ENCODE assay signal across 1 cellular context in the genomic region with DNA sequence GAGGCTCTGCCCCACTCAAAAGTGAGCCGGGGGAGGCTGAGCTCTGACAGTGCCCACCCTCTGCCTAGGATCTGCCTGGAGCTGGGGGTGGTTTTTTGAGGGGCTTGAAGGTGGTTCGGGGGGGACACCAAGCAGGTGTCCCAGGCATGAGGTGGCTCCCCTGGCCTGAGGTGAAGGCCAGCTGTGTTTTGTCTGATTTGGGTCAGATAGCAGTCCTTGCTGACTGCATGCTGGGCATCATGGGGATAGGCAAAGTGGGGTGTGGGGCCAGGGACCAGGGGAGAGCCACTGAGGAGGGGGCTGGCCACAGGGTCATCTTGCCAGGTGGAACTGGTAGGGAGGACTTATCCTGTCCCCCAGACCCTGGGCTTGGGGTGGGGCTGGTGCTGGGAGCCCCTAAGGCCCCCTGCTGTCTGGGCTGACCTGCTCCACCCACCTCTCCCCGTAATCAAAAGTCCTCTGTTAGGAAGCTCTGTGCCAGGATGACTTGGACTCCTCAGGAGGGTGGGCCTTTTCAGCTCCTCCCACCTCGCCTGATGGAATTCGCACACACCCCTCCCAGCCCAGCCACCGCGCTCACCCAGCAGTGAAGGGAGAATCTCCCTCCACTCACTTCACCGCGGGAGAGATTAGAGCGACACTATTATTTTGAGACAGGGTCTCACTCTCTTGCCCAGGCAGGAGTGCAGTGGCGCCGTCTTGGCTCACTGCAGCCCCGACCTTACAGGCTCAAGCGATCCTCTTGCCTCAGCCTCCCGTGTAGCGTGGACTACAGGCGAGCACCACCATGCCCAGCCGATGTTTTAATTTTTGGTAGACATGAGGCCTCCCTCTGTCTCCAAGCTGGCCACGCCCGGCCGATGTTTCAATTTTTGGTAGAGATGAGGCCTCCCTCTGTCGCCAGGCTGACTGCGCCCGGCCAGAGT.
TF ChIP-seq lines count a peak whose summit lies in the region.

No MANE protein-coding gene starts in this region.

TF ChIP-seq in HepG2, 621 proteins besides CTCF, POLR2A, EP300 and RAD21 (continued from another document and continues in another):
- TF ChIP-seq, protein P1, sequence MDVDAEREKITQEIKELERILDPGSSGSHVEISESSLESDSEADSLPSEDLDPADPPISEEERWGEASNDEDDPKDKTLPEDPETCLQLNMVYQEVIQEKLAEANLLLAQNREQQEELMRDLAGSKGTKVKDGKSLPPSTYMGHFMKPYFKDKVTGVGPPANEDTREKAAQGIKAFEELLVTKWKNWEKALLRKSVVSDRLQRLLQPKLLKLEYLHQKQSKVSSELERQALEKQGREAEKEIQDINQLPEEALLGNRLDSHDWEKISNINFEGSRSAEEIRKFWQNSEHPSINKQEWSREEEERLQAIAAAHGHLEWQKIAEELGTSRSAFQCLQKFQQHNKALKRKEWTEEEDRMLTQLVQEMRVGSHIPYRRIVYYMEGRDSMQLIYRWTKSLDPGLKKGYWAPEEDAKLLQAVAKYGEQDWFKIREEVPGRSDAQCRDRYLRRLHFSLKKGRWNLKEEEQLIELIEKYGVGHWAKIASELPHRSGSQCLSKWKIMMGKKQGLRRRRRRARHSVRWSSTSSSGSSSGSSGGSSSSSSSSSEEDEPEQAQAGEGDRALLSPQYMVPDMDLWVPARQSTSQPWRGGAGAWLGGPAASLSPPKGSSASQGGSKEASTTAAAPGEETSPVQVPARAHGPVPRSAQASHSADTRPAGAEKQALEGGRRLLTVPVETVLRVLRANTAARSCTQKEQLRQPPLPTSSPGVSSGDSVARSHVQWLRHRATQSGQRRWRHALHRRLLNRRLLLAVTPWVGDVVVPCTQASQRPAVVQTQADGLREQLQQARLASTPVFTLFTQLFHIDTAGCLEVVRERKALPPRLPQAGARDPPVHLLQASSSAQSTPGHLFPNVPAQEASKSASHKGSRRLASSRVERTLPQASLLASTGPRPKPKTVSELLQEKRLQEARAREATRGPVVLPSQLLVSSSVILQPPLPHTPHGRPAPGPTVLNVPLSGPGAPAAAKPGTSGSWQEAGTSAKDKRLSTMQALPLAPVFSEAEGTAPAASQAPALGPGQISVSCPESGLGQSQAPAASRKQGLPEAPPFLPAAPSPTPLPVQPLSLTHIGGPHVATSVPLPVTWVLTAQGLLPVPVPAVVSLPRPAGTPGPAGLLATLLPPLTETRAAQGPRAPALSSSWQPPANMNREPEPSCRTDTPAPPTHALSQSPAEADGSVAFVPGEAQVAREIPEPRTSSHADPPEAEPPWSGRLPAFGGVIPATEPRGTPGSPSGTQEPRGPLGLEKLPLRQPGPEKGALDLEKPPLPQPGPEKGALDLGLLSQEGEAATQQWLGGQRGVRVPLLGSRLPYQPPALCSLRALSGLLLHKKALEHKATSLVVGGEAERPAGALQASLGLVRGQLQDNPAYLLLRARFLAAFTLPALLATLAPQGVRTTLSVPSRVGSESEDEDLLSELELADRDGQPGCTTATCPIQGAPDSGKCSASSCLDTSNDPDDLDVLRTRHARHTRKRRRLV (CRISPR knock-in tag; IDR thresholded peaks at IDR 0.05), result no peak
- TF ChIP-seq ZNF530 (CRISPR knock-in tag; IDR thresholded peaks at IDR 0.05; ENCODE audit: low read depth) (no peak; the same call in 1 of the 2 replicates), ATF7 (IDR thresholded peaks at IDR 0.05) (no peak), ATF7 (CRISPR knock-in tag; IDR thresholded peaks at IDR 0.05) (0 out of 2 replicates have a peak, but pooled peaks have one; percentile 12), SALL2 (CRISPR knock-in tag; IDR thresholded peaks at IDR 0.05) (no peak), ZNF891 (CRISPR knock-in tag; IDR thresholded peaks at IDR 0.05) (no peak; the same call in 1 of the 2 replicates), ZNF317 (CRISPR knock-in tag; IDR thresholded peaks at IDR 0.05) (no peak), SP140L (CRISPR knock-in tag; IDR thresholded peaks at IDR 0.05; ENCODE audit: borderline replicate concordance) (no peak), FOXA1 (IDR thresholded peaks at IDR 0.05) (no peak), FOXA1 (CRISPR knock-in tag; IDR thresholded peaks at IDR 0.05) (no peak; the same call in 1 of the 2 replicates), ZNF256 (CRISPR knock-in tag; conservative IDR thresholded peaks at IDR 0.05) (no peak), ZKSCAN1 (IDR thresholded peaks at IDR 0.05; ENCODE audit: low read length) (no peak), ZNF121 (CRISPR knock-in tag; IDR thresholded peaks at IDR 0.05) (peak; percentile 87), HNRNPH1 (optimal IDR thresholded peaks at IDR 0.05; ENCODE audit: low read depth, low read length) (no peak), FOSL1 (CRISPR knock-in tag; IDR thresholded peaks at IDR 0.05; ENCODE audit: borderline replicate concordance) (no peak), PAF1 (CRISPR knock-in tag; IDR thresholded peaks at IDR 0.05) (no peak), ARHGAP35 (CRISPR knock-in tag; IDR thresholded peaks at IDR 0.05; ENCODE audit: borderline replicate concordance) (no peak), RARA (CRISPR knock-in tag; IDR thresholded peaks at IDR 0.05) (no peak), ZFP36L2 (CRISPR knock-in tag; IDR thresholded peaks at IDR 0.05) (no peak), ZNF17 (CRISPR knock-in tag; IDR thresholded peaks at IDR 0.05) (no peak), KDM3A (CRISPR knock-in tag; IDR thresholded peaks at IDR 0.05; ENCODE audit: low read depth) (no peak), TBX2 (CRISPR knock-in tag; IDR thresholded peaks at IDR 0.05; ENCODE audit: borderline replicate concordance) (no peak)
- TF ChIP-seq, protein P2, sequence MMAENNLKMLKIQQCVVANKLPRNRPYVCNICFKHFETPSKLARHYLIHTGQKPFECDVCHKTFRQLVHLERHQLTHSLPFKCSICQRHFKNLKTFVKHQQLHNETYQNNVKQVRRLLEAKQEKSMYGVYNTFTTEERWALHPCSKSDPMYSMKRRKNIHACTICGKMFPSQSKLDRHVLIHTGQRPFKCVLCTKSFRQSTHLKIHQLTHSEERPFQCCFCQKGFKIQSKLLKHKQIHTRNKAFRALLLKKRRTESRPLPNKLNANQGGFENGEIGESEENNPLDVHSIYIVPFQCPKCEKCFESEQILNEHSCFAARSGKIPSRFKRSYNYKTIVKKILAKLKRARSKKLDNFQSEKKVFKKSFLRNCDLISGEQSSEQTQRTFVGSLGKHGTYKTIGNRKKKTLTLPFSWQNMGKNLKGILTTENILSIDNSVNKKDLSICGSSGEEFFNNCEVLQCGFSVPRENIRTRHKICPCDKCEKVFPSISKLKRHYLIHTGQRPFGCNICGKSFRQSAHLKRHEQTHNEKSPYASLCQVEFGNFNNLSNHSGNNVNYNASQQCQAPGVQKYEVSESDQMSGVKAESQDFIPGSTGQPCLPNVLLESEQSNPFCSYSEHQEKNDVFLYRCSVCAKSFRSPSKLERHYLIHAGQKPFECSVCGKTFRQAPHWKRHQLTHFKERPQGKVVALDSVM (CRISPR knock-in tag; IDR thresholded peaks at IDR 0.05), result peak; percentile 52; the same call in 1 of the 2 replicates
- TF ChIP-seq, protein P3, sequence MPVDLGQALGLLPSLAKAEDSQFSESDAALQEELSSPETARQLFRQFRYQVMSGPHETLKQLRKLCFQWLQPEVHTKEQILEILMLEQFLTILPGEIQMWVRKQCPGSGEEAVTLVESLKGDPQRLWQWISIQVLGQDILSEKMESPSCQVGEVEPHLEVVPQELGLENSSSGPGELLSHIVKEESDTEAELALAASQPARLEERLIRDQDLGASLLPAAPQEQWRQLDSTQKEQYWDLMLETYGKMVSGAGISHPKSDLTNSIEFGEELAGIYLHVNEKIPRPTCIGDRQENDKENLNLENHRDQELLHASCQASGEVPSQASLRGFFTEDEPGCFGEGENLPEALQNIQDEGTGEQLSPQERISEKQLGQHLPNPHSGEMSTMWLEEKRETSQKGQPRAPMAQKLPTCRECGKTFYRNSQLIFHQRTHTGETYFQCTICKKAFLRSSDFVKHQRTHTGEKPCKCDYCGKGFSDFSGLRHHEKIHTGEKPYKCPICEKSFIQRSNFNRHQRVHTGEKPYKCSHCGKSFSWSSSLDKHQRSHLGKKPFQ (CRISPR knock-in tag; IDR thresholded peaks at IDR 0.05; ENCODE audit: insufficient replicate concordance), result no peak
- TF ChIP-seq, protein P4, sequence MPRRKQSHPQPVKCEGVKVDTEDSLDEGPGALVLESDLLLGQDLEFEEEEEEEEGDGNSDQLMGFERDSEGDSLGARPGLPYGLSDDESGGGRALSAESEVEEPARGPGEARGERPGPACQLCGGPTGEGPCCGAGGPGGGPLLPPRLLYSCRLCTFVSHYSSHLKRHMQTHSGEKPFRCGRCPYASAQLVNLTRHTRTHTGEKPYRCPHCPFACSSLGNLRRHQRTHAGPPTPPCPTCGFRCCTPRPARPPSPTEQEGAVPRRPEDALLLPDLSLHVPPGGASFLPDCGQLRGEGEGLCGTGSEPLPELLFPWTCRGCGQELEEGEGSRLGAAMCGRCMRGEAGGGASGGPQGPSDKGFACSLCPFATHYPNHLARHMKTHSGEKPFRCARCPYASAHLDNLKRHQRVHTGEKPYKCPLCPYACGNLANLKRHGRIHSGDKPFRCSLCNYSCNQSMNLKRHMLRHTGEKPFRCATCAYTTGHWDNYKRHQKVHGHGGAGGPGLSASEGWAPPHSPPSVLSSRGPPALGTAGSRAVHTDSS (CRISPR knock-in tag; conservative IDR thresholded peaks at IDR 0.05), result no peak
- TF ChIP-seq, protein P5, sequence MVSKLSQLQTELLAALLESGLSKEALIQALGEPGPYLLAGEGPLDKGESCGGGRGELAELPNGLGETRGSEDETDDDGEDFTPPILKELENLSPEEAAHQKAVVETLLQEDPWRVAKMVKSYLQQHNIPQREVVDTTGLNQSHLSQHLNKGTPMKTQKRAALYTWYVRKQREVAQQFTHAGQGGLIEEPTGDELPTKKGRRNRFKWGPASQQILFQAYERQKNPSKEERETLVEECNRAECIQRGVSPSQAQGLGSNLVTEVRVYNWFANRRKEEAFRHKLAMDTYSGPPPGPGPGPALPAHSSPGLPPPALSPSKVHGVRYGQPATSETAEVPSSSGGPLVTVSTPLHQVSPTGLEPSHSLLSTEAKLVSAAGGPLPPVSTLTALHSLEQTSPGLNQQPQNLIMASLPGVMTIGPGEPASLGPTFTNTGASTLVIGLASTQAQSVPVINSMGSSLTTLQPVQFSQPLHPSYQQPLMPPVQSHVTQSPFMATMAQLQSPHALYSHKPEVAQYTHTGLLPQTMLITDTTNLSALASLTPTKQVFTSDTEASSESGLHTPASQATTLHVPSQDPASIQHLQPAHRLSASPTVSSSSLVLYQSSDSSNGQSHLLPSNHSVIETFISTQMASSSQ (IDR thresholded peaks at IDR 0.05; ENCODE audit: low read depth), result no peak
- TF ChIP-seq, protein P5 (CRISPR knock-in tag; IDR thresholded peaks at IDR 0.05; ENCODE audit: borderline replicate concordance), result peak; percentile 61; the same call in 1 of the 2 replicates
- TF ChIP-seq, protein P6, sequence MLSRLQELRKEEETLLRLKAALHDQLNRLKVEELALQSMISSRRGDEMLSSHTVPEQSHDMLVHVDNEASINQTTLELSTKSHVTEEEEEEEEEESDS (CRISPR knock-in tag; IDR thresholded peaks at IDR 0.05; ENCODE audit: borderline replicate concordance), result no peak
- TF ChIP-seq, protein P7, sequence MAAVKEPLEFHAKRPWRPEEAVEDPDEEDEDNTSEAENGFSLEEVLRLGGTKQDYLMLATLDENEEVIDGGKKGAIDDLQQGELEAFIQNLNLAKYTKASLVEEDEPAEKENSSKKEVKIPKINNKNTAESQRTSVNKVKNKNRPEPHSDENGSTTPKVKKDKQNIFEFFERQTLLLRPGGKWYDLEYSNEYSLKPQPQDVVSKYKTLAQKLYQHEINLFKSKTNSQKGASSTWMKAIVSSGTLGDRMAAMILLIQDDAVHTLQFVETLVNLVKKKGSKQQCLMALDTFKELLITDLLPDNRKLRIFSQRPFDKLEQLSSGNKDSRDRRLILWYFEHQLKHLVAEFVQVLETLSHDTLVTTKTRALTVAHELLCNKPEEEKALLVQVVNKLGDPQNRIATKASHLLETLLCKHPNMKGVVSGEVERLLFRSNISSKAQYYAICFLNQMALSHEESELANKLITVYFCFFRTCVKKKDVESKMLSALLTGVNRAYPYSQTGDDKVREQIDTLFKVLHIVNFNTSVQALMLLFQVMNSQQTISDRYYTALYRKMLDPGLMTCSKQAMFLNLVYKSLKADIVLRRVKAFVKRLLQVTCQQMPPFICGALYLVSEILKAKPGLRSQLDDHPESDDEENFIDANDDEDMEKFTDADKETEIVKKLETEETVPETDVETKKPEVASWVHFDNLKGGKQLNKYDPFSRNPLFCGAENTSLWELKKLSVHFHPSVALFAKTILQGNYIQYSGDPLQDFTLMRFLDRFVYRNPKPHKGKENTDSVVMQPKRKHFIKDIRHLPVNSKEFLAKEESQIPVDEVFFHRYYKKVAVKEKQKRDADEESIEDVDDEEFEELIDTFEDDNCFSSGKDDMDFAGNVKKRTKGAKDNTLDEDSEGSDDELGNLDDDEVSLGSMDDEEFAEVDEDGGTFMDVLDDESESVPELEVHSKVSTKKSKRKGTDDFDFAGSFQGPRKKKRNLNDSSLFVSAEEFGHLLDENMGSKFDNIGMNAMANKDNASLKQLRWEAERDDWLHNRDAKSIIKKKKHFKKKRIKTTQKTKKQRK (IDR thresholded peaks at IDR 0.05; ENCODE audit: low read length), result no peak
- TF ChIP-seq, protein P8, sequence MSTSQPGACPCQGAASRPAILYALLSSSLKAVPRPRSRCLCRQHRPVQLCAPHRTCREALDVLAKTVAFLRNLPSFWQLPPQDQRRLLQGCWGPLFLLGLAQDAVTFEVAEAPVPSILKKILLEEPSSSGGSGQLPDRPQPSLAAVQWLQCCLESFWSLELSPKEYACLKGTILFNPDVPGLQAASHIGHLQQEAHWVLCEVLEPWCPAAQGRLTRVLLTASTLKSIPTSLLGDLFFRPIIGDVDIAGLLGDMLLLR (CRISPR knock-in tag; IDR thresholded peaks at IDR 0.05), result no peak
